ENCODE assay signal across 16 cellular contexts in the genomic region with DNA sequence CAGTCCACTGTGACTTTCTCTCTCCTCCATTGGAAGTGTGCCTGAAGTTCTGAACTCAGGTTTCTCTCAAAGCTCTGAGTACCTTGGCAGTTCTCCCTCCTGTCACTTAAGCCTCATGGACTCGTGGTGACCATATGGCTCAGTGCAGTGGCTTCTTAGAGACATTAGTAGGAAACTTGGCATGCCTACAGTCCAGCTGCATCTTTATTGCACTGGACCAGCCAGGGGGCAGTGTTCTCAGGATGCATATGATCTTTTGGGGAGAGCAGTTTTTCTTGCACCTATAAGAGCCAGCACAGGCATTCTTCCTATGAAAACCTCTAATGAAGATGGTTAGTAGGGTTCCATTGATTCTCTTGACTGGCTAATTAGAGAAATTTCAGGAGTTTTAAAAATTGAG. TPM values are rescaled to one million over a fixed set of nuclear protein-coding genes. Genes with fewer than 3 reads are reported as not detected.
DNase-seq lines count a peak whose midpoint lies in the region; ATAC-seq and TF ChIP-seq lines count a peak whose summit lies in the region.
"Had no signal": no experiment of that assay in that cellular context is flagged by ENCODE, and none has a peak within 500 bp of the region (broad histone marks: within the 10 kb centered on the region; RNA-seq: fewer than 3 reads in every experiment).

No MANE protein-coding gene starts in this region.

- CTCF ChIA-PET in CD8-positive, alpha-beta T cell (lab: Charles Lee), result interaction anchor here (1.2 to 1.5 kb wide), 2 partner anchors 10 to 22 kb away, joined by 3 to 4 read pairs; no protein-coding TSS in a partner anchor

- 47% methylated on average over 1 of the region's 1 CpG for WGBS in right cardiac atrium

- no peak overlapping the region for H3K4me3 ChIP-seq in cardiac muscle cell
- H3K4me3 ChIP-seq in right cardiac atrium (ENCODE audit: low read length), result no peak overlapping the region
- H3K4me3 ChIP-seq in epithelial cell of proximal tubule (ENCODE audit: low read depth, low read length), result no peak overlapping the region
- no peak overlapping the region for H3K4me3 ChIP-seq in retinal pigment epithelial cell (ENCODE audit: low read length)
- no peak overlapping the region for H3K4me3 ChIP-seq in CD8-positive, alpha-beta T cell (ENCODE audit: low read depth, low read length)

- H3K4me1 Mint-ChIP-seq in CD8-positive, alpha-beta T cell (ENCODE audit: low read depth), result no peaks in the 10 kb centered on the region
- H3K4me1 Mint-ChIP-seq: activated CD4-positive, alpha-beta T cell treated with anti-CD3 and anti-CD28 coated beads, Interleukin-2, amount 10 ng/mL, durations not matched to agents 7 days and 5 days had no signal

- no peak overlapping the region for H3K4me3 Mint-ChIP-seq in CD8-positive, alpha-beta T cell
- H3K4me3 Mint-ChIP-seq: activated CD4-positive, alpha-beta T cell treated with anti-CD3 and anti-CD28 coated beads, Interleukin-2, amount 10 ng/mL, durations not matched to agents 7 days and 5 days; activated T-helper 1 cell treated with anti-CD3 and anti-CD28 coated beads, Interleukin-12 subunit alpha, Interleukin-12 subunit beta, Interleukin-2, Interleukin-4 antibody, amounts not matched to agents 30 ng/mL and 10 ng/mL and 1 ng/mL, durations not matched to agents 14 hours and 24 hours and 36 hours had no signal

- no peaks in the 10 kb centered on the region for H3K36me3 ChIP-seq in cardiac muscle cell
- no peaks in the 10 kb centered on the region for H3K36me3 ChIP-seq in CD8-positive, alpha-beta T cell (ENCODE audit: insufficient read depth, low read length)

- ATAC-seq in right cardiac atrium (no peak), GM18502 (IDR thresholded peaks at IDR 0.05; ENCODE audit: poor library complexity, unreplicated experiment) (no peak)
- no peak for ATAC-seq in CD8-positive, alpha-beta T cell

- no peaks in the 10 kb centered on the region for H3K36me3 Mint-ChIP-seq in CD8-positive, alpha-beta T cell

- TF ChIP-seq CTCF in cardiac muscle cell (IDR thresholded peaks at IDR 0.05; ENCODE audit: low read depth, low read length), result peak; percentile 27
- peak; percentile 47 for TF ChIP-seq CTCF in epithelial cell of proximal tubule (conservative IDR thresholded peaks at IDR 0.05; ENCODE audit: low read depth, low read length)
- peak; percentile 45 for TF ChIP-seq CTCF in retinal pigment epithelial cell (conservative IDR thresholded peaks at IDR 0.05; ENCODE audit: low read depth, low read length)
- TF ChIP-seq CTCF in CD8-positive, alpha-beta T cell (IDR thresholded peaks at IDR 0.05), result no peak

- H3K4me1 ChIP-seq in cardiac muscle cell (ENCODE audit: low read depth) (peaks cover 5% of the 10 kb centered on the region), right cardiac atrium (ENCODE audit: control insufficient read depth, insufficient read depth, low read length) (no peaks in the 10 kb centered on the region)
- no peaks in the 10 kb centered on the region for H3K4me1 ChIP-seq in CD8-positive, alpha-beta T cell (ENCODE audit: insufficient read depth, low read length)

- H3K27ac ChIP-seq in cardiac muscle cell (no peak overlapping the region), right cardiac atrium (ENCODE audit: low read length) (no peak overlapping the region)
- no peak overlapping the region for H3K27ac ChIP-seq in CD8-positive, alpha-beta T cell (ENCODE audit: low read depth, low read length)
- H3K27ac ChIP-seq: parathyroid adenoma had no signal

- H3K9me3 ChIP-seq in cardiac muscle cell (ENCODE audit: low read depth) (no peaks in the 10 kb centered on the region), right cardiac atrium (ENCODE audit: control insufficient read depth, low read length) (no peaks in the 10 kb centered on the region)
- no peaks in the 10 kb centered on the region for H3K9me3 ChIP-seq in CD8-positive, alpha-beta T cell (ENCODE audit: low read length)

- H3K27me3 Mint-ChIP-seq in CD8-positive, alpha-beta T cell (ENCODE audit: low read depth), result peaks cover 12% of the 10 kb centered on the region

- no peak for DNase-seq in cardiac muscle cell (ENCODE audit: low read depth in 1 of 2, low spot score in 1 of 2)
- DNase-seq in right cardiac atrium, result no peak
- peak; percentile 49 to 77 for DNase-seq in NCI-H524 (lab: John Stamatoyannopoulos, UW)
- no peak for DNase-seq in epithelial cell of proximal tubule (ENCODE audit: low read depth)
- DNase-seq in retinal pigment epithelial cell (ENCODE audit: low read depth), result no peak
- no peak for DNase-seq in CD8-positive, alpha-beta T cell
- no peak for DNase-seq in amygdala (lab: John Stamatoyannopoulos, UW)
- DNase-seq: activated CD4-positive, alpha-beta T cell treated with anti-CD3 and anti-CD28 coated beads, Interleukin-2, amount 10 ng/mL, durations not matched to agents 7 days and 5 days; amniotic stem cell; DMS79 treated with DMSO at 0.1 percent for 48 hours; NCI-H187 treated with DMSO at 0.1 percent for 48 hours; NCI-H748 treated with DMSO at 0.1 percent for 48 hours; SHP77 had no signal

- no peak overlapping the region for H3K27ac Mint-ChIP-seq in CD8-positive, alpha-beta T cell
- H3K27ac Mint-ChIP-seq: activated CD4-positive, alpha-beta T cell treated with anti-CD3 and anti-CD28 coated beads, Interleukin-2, amount 10 ng/mL, durations not matched to agents 7 days and 5 days; activated T-helper 1 cell treated with anti-CD3 and anti-CD28 coated beads, Interleukin-12 subunit alpha, Interleukin-12 subunit beta, Interleukin-2, Interleukin-4 antibody, amounts not matched to agents 30 ng/mL and 10 ng/mL and 1 ng/mL, durations not matched to agents 14 hours and 24 hours and 36 hours had no signal

- no peaks in the 10 kb centered on the region for H3K9me3 Mint-ChIP-seq in CD8-positive, alpha-beta T cell
- H3K9me3 Mint-ChIP-seq: activated CD4-positive, alpha-beta T cell treated with anti-CD3 and anti-CD28 coated beads, Interleukin-2, amount 10 ng/mL, durations not matched to agents 7 days and 5 days; activated T-helper 1 cell treated with anti-CD3 and anti-CD28 coated beads, Interleukin-12 subunit alpha, Interleukin-12 subunit beta, Interleukin-2, Interleukin-4 antibody, amounts not matched to agents 30 ng/mL and 10 ng/mL and 1 ng/mL, durations not matched to agents 14 hours and 24 hours and 36 hours had no signal

- H3K27me3 ChIP-seq in cardiac muscle cell (no peaks in the 10 kb centered on the region), right cardiac atrium (ENCODE audit: control insufficient read depth, insufficient read depth) (no peaks in the 10 kb centered on the region)
- H3K27me3 ChIP-seq in CD8-positive, alpha-beta T cell (ENCODE audit: insufficient read depth, low read length), result no peaks in the 10 kb centered on the region

- intact Hi-C loops in right cardiac atrium (cut with DNase I), result no loop called here
- intact Hi-C loops in CD8-positive, alpha-beta T cell (cut with DNase I, micrococcal nuclease), result no loop called here

- POLR2A ChIA-PET in CD8-positive, alpha-beta T cell (lab: Charles Lee), result no interaction called here

RNA-seq across cellular contexts. Expression of a gene that starts 47.5 kb away (rescaled TPM):
- total RNA-seq in cardiac muscle cell (not detected in 2 replicates), right cardiac atrium (not detected), epithelial cell of proximal tubule (not detected in 2 replicates)
- polyA plus RNA-seq in cardiac muscle cell (not detected in 2 replicates), right cardiac atrium (not detected)
- total RNA-seq in CD8-positive, alpha-beta T cell, result not detected
- total RNA-seq: activated CD4-positive, alpha-beta T cell treated with anti-CD3 and anti-CD28 coated beads, Interleukin-2, amount 10 ng/mL, durations not matched to agents 7 days and 5 days; activated T-helper 1 cell treated with anti-CD3 and anti-CD28 coated beads, Interleukin-12 subunit alpha, Interleukin-12 subunit beta, Interleukin-2, Interleukin-4 antibody, amounts not matched to agents 30 ng/mL and 10 ng/mL and 1 ng/mL, durations not matched to agents 14 hours and 24 hours and 36 hours had no signal

RNA-seq across cellular contexts. Expression of a gene that starts 55.8 kb away (rescaled TPM):
- not detected in 2 replicates for total RNA-seq in cardiac muscle cell
- not detected in 2 replicates for polyA plus RNA-seq in cardiac muscle cell
- 1 to 10 TPM; 3.6 to 9.3 (median 5.3) TPM for total RNA-seq in right cardiac atrium
- polyA plus RNA-seq in right cardiac atrium, result 2.5 TPM
- not detected in 2 replicates for total RNA-seq in epithelial cell of proximal tubule
- total RNA-seq in CD8-positive, alpha-beta T cell, result not detected
- total RNA-seq: activated CD4-positive, alpha-beta T cell treated with anti-CD3 and anti-CD28 coated beads, Interleukin-2, amount 10 ng/mL, durations not matched to agents 7 days and 5 days; activated T-helper 1 cell treated with anti-CD3 and anti-CD28 coated beads, Interleukin-12 subunit alpha, Interleukin-12 subunit beta, Interleukin-2, Interleukin-4 antibody, amounts not matched to agents 30 ng/mL and 10 ng/mL and 1 ng/mL, durations not matched to agents 14 hours and 24 hours and 36 hours had no signal

Comparison
In these comparisons a context has a peak if more than half of its experiments do, and no peak if none do; other contexts are left out.
1. DNase-seq: peak in NCI-H524 (2 of 2); none in cardiac muscle cell (0 of 2), right cardiac atrium (0 of 3), epithelial cell of proximal tubule (single experiment), retinal pigment epithelial cell (single experiment), CD8-positive, alpha-beta T cell (0 of 7) and amygdala (0 of 56).